In genomic region chr21:32392880-32393676, GRCh38 we compare ENCODE assay signal across 8 cellular contexts. TPM values are rescaled to one million over a fixed set of nuclear protein-coding genes. Genes with fewer than 3 reads are reported as not detected.
DNase-seq lines count a peak whose midpoint lies in the region; ATAC-seq, FAIRE-seq and TF ChIP-seq lines count a peak whose summit lies in the region.

TSS of gene URB1 (minus strand) at chr21:32393012. CDS start at chr21:32392910, 102 bp downstream.

- H3K4me2 ChIP-seq in hepatocyte = peak within 1 kb of the TSS; percentile 89

- peaks cover 6% of the 10 kb centered on the region for H4K20me1 ChIP-seq in hepatocyte (ENCODE audit: insufficient read depth, poor library complexity, severe bottlenecking)

- H3K4me3 ChIP-seq in astrocyte of the cerebellum (ENCODE audit: low read depth, low read length) (peak within 1 kb of the TSS; percentile 95), hepatocyte (peak within 1 kb of the TSS; percentile 70), retinal pigment epithelial cell (ENCODE audit: low read length) (peak within 1 kb of the TSS; percentile 89)

- H3K27me3 ChIP-seq in hepatocyte = peaks cover 4% of the 10 kb centered on the region

- H3K27ac ChIP-seq in hepatocyte = no peak within 1 kb of the TSS

- H3K79me2 ChIP-seq in hepatocyte = peaks cover 36% of the 10 kb centered on the region

- no peaks in the 10 kb centered on the region for H3K9me2 ChIP-seq in hepatocyte (replicated peaks; ENCODE audit: insufficient read depth)

- peaks cover 7% of the 10 kb centered on the region for H3K4me1 ChIP-seq in hepatocyte (ENCODE audit: insufficient read depth)

- H3K36me3 ChIP-seq in hepatocyte (replicated peaks; ENCODE audit: insufficient read depth, low read depth) = no peaks in the 10 kb centered on the region

- peak; percentile 89 for ATAC-seq in HG02938 (IDR thresholded peaks at IDR 0.05; ENCODE audit: unreplicated experiment)

- H2AFZ ChIP-seq in hepatocyte = peak within 1 kb of the TSS; percentile 91

- in situ Hi-C loops in astrocyte of the cerebellum (cut with HindIII; ENCODE audit: low sequenced_read_pairs) = no loop called here

- WGBS in hepatocyte (ENCODE audit: low lambda C conversion rate, missing lambda C conversion rate) = 55% methylated on average over 45 of the region's 59 CpGs

- peaks cover 4% of the 10 kb centered on the region for H3K9me3 ChIP-seq in hepatocyte (ENCODE audit: low read depth)

- DNase-seq in GM18507 (ENCODE audit: extremely low spot score, insufficient read length, low read depth) (peak; percentile 87), NCI-H2029 treated with DMSO at 0.1 percent for 48 hours (lab: John Stamatoyannopoulos, UW) (peak; percentile 47), T1000 (lab: John Stamatoyannopoulos, UW) (peak; percentile 88), astrocyte of the cerebellum (ENCODE audit: low read depth) (no peak), hepatocyte (ENCODE audit: low spot score) (peak; percentile 90), retinal pigment epithelial cell (ENCODE audit: low read depth) (no peak), cortex of kidney (lab: John Stamatoyannopoulos, UW) (no peak)

- FAIRE-seq in GM18507 (lab: Jason Lieb, UNC) = peak; percentile 91

- TF ChIP-seq CTCF in astrocyte of the cerebellum (IDR thresholded peaks at IDR 0.05; ENCODE audit: low read depth, low read length, missing control alignments) = no peak
- no peak for TF ChIP-seq CTCF in hepatocyte (IDR thresholded peaks at IDR 0.05; ENCODE audit: poor library complexity)
- no peak for TF ChIP-seq CTCF in retinal pigment epithelial cell (conservative IDR thresholded peaks at IDR 0.05; ENCODE audit: low read depth, low read length)

RNA-seq across cellular contexts. Expression of gene URB1, which starts in this region (rescaled TPM):
- total RNA-seq in hepatocyte = 10.1 and 13.6 TPM in 2 replicates
- 2.9 and 3.4 TPM in 2 replicates for polyA plus RNA-seq in hepatocyte

Comparison
In these comparisons a context has a peak if more than half of its experiments do, and no peak if none do; other contexts are left out.
1. DNase-seq: peak in GM18507 (single experiment), NCI-H2029 treated with DMSO at 0.1 percent for 48 hours (single experiment), T1000 (single experiment) and hepatocyte (single experiment); none in astrocyte of the cerebellum (single experiment), retinal pigment epithelial cell (single experiment) and cortex of kidney (single experiment).
2. Peak in every context shown above with its lines, with median percentiles within 50 percentile points of each other: H3K4me3 ChIP-seq.